1 cellular context compared by ENCODE assay signal in genomic region chr6:70954750-70955149, GRCh38.
TF ChIP-seq lines count a peak whose summit lies in the region.

No MANE protein-coding gene starts in this region.

TF ChIP-seq in IMR-90, 13 proteins besides CTCF, POLR2A, EP300 and RAD21 (continued from another document):
- TF ChIP-seq ELK1 (IDR thresholded peaks at IDR 0.05; ENCODE audit: borderline replicate concordance, low read depth, low read length) = no peak
TF ChIP-seq in IMR-90: peak in this region for 0.
